9 cellular contexts compared by ENCODE assay signal in the genomic region with DNA sequence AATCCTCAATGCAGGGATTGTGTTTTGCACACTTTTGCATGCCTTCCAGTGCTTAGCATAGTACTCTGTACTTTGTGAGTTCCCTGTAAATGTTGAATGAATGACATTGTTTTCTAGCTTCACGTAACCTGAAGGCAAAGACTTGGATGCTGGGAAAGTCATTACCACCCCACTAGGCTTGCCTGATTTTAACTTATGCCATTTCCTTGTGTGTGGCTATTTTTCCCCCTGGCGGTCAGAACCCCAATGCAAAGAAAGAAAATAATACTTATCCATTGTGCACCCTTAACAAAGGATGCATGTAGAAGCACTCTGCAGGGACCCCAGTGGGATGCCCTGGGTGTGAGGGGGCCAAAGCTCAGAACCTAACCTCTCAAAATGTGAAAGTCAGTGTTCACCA. TPM values are rescaled to one million over a fixed set of nuclear protein-coding genes. Genes with fewer than 3 reads are reported as not detected.
DNase-seq lines count a peak whose midpoint lies in the region; ATAC-seq and TF ChIP-seq lines count a peak whose summit lies in the region.
"Had no signal": no experiment of that assay in that cellular context is flagged by ENCODE, and none has a peak within 500 bp of the region (broad histone marks: within the 10 kb centered on the region; RNA-seq: fewer than 3 reads in every experiment).

No MANE protein-coding gene starts in this region.

- peak overlapping the region; percentile 78 for H3K27ac ChIP-seq in muscle layer of colon (ENCODE audit: low read depth, low read length)

- TF ChIP-seq CTCF in astrocyte of the spinal cord (IDR thresholded peaks at IDR 0.05; ENCODE audit: low read depth, low read length), result peak; percentile 64

- DNase-seq in DMS53 (lab: John Stamatoyannopoulos, UW), result peak; percentile 69
- peak; percentile 21 to 67 for DNase-seq in Kasumi-1 (lab: John Stamatoyannopoulos, UW)
- DNase-seq in astrocyte of the spinal cord (ENCODE audit: low read depth, low spot score), result peak; percentile 61
- no peak for DNase-seq in mesenteric fat pad (ENCODE audit: low spot score)
- DNase-seq in NCI-H345 (lab: John Stamatoyannopoulos, UW), result no peak

- H3K27me3 ChIP-seq in muscle layer of colon (ENCODE audit: control insufficient read depth in 1 of 2, insufficient read depth in 2 of 2, low read length in 2 of 2), result no peaks in the 10 kb centered on the region

- H3K9ac ChIP-seq in muscle layer of colon (ENCODE audit: low read length), result peak overlapping the region; percentile 26

- H3K36me3 ChIP-seq in muscle layer of colon (ENCODE audit: insufficient read depth, low read length), result no peaks in the 10 kb centered on the region

- H3K4me3 ChIP-seq in astrocyte of the spinal cord (ENCODE audit: low read depth, low read length) (peak overlapping the region; percentile 60), muscle layer of colon (ENCODE audit: low read depth in 1 of 2, low read length in 2 of 2) (peak overlapping the region in 1 of 2 donors; percentile 66)

- ATAC-seq in HG02981 (IDR thresholded peaks at IDR 0.05; ENCODE audit: unreplicated experiment), result no peak
- no peak for ATAC-seq in HG03521 (IDR thresholded peaks at IDR 0.05; ENCODE audit: unreplicated experiment)

- in situ Hi-C loops in astrocyte of the spinal cord (cut with HindIII; ENCODE audit: low sequenced_read_pairs), result no loop called here

- no peaks in the 10 kb centered on the region for H3K9me3 ChIP-seq in muscle layer of colon (ENCODE audit: low read length)

- peaks cover 6% of the 10 kb centered on the region for H3K4me1 ChIP-seq in muscle layer of colon (ENCODE audit: insufficient read depth, low read length)

RNA-seq across cellular contexts. Expression of a gene that starts 1.2 kb away (rescaled TPM):
- 8.2 TPM for total RNA-seq in mesenteric fat pad
- total RNA-seq: T-helper 2 cell treated with Interferon-gamma antibody and Interleukin-4, amounts not matched to agents 100 ng/mL and 5 ng/mL, for 36 hours had no signal

Comparison
In these comparisons a context has a peak if more than half of its experiments do, and no peak if none do; other contexts are left out.
1. DNase-seq: peak in DMS53 (single experiment), Kasumi-1 (2 of 2) and astrocyte of the spinal cord (single experiment); none in mesenteric fat pad (single experiment) and NCI-H345 (single experiment).